In genomic region chr9:94770344-94770743, GRCh38 we compare ENCODE assay signal across 24 cellular contexts.
"Had no signal": no experiment of that assay in that cellular context is flagged by ENCODE, and none has a peak within 500 bp of the region (broad histone marks: within the 10 kb centered on the region; RNA-seq: fewer than 3 reads in every experiment).

No MANE protein-coding gene starts in this region.

- H3K9me3 ChIP-seq: MG63, SJSA1 had no signal

- H3K4me3 ChIP-seq: MG63, SJSA1, SK-N-MC had no signal

- DNase-seq: IMR-90; Karpas-422; KG1; MG63; NCI-H1092; NCI-H1105 treated with DMSO at 0.1 percent for 48 hours; NCI-H1417 treated with DMSO at 0.1 percent for 48 hours; NCI-H187; NCI-H2029; NCI-H2081 treated with DMSO at 0.1 percent for 48 hours; NCI-H2171 treated with DMSO at 0.1 percent for 48 hours; NCI-H345; NCI-H446 treated with DMSO at 0.1 percent for 48 hours; NCI-H510A treated with DMSO at 0.1 percent for 48 hours; NCI-H526 treated with DMSO at 0.1 percent for 48 hours; NCI-H748 treated with DMSO at 0.1 percent for 48 hours; NK-92 treated with Interleukin-12 subunit alpha and Interleukin-12 subunit beta, amount 100 ng/mL, for 24 hours; Right ventricle myocardium superior; RPMI8226; SIG-M5 had no signal

- ATAC-seq: HepG2 had no signal

- H3K27me3 ChIP-seq: MG63, SJSA1 had no signal

- FAIRE-seq: HepG2, RCC 7860 had no signal

- H3K27ac ChIP-seq: SJSA1, SK-N-MC had no signal
